21 cellular contexts compared by ENCODE assay signal in the genomic region with DNA sequence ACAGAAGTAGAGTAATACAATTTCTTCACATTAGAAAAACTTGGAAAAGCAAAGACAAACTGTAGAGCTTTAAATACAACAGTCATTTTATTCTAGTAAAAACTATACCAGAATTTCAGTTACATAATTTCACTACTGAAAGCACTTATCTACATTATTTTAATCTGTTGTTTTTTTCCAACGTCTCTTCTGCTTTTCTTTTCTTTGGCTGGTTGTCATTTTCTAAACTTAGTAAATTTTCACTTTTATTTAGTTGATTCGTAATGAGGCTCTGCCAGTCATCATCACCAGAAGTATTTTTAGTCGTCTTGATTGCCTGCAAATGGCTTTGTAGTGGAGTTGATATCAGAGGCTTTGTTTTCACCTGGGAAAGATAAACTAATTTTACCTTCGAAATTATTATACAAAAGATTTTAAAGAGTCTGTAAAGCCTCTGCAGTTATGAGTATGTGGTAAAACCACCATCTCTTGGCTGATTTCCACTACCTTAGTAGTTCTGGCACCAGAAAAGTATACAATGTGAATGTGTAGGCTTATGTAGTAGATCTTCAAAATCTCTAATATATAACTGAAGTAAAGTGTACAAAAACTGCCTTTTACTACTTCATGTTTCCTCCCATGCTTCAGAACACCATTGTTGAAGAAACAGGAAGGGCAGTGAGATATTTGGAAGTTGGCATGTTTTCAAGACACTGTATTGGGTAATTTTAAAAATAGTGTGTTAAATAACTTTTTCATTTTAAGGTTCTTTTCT. TPM values are rescaled to one million over a fixed set of nuclear protein-coding genes. Genes with fewer than 3 reads are reported as not detected.
DNase-seq lines count a peak whose midpoint lies in the region; ATAC-seq and TF ChIP-seq lines count a peak whose summit lies in the region.
"Had no signal": no experiment of that assay in that cellular context is flagged by ENCODE, and none has a peak within 500 bp of the region (broad histone marks: within the 10 kb centered on the region; RNA-seq: fewer than 3 reads in every experiment).

No MANE protein-coding gene starts in this region.

- H4K20me1 ChIP-seq in KMS-11 (ENCODE audit: insufficient read depth) (no peaks in the 10 kb centered on the region; the same call in 1 of the 2 replicates), OCI-LY7 (ENCODE audit: insufficient read depth, low read length) (peaks cover 4% of the 10 kb centered on the region; the same call in 1 of the 2 replicates)

- peaks cover 8 to 36% of the 10 kb centered on the region in 2 donors for H3K36me3 Mint-ChIP-seq in activated T-cell treated with anti-CD3 and anti-CD28 coated beads, Interleukin-2, amount 50 U/mL, for 72 hours (ENCODE audit: insufficient read depth in 2 of 2)

- H3K27me3 ChIP-seq in KMS-11 (ENCODE audit: insufficient read depth, low read depth): no peaks in the 10 kb centered on the region
- H3K27me3 ChIP-seq in neutrophil: no peaks in the 10 kb centered on the region
- H3K27me3 ChIP-seq: cardiac muscle cell, stomach, uterus had no signal

- H3K9me3 Mint-ChIP-seq in activated T-cell treated with anti-CD3 and anti-CD28 coated beads, Interleukin-2, amount 50 U/mL, for 72 hours: peaks cover 0 to 3% of the 10 kb centered on the region in 2 donors

- H3K4me3 ChIP-seq in KMS-11 (IDR thresholded peaks at IDR 0.05; ENCODE audit: insufficient read depth, low read depth, low read length) (no peak overlapping the region), choroid plexus epithelial cell (ENCODE audit: low read depth, low read length) (no peak overlapping the region), neutrophil (ENCODE audit: low read depth in 1 of 2, low read length in 1 of 2) (no peak overlapping the region), OCI-LY7 (ENCODE audit: low read depth, low read length, poor library complexity, severe bottlenecking) (no peak overlapping the region)
- H3K4me3 ChIP-seq: cardiac muscle cell, stomach, uterus had no signal

- BruUV-seq in OCI-LY7 (replicated peaks; lab: Mats Ljungman, UMichigan): no TSS peak

- CTCF ChIA-PET in OCI-LY7 (lab: Charles Lee; ENCODE audit: unreplicated experiment): no interaction called here

- H3K27ac ChIP-seq in KMS-11: peak overlapping the region; percentile 58
- peak overlapping the region; percentile 1 for H3K27ac ChIP-seq in neutrophil
- H3K27ac ChIP-seq in OCI-LY7 (ENCODE audit: low read depth, low read length, poor library complexity, severe bottlenecking): no peak overlapping the region
- H3K27ac ChIP-seq: cardiac muscle cell, stomach had no signal

- H3K4me1 ChIP-seq in KMS-11 (ENCODE audit: low read depth, poor library complexity, severe bottlenecking) (peaks cover 61% of the 10 kb centered on the region), neutrophil (ENCODE audit: control insufficient read depth in 1 of 2, insufficient read depth in 1 of 2, low read depth in 1 of 2, low read length in 1 of 2) (no peaks in the 10 kb centered on the region), OCI-LY7 (ENCODE audit: insufficient read depth, low read length, poor library complexity, severe bottlenecking) (no peaks in the 10 kb centered on the region)

- H3K27me3 Mint-ChIP-seq in activated T-cell treated with anti-CD3 and anti-CD28 coated beads, Interleukin-2, amount 50 U/mL, for 72 hours (ENCODE audit: low read depth): no peaks in the 10 kb centered on the region

- H3K36me3 ChIP-seq in KMS-11 (ENCODE audit: insufficient read depth) (peaks cover 14% of the 10 kb centered on the region), neutrophil (peaks cover 52% of the 10 kb centered on the region), OCI-LY7 (ENCODE audit: insufficient read depth, low read length) (peaks cover 94% of the 10 kb centered on the region)
- H3K36me3 ChIP-seq: uterus had no signal

- TF ChIP-seq CTCF in KMS-11 (conservative IDR thresholded peaks at IDR 0.05; ENCODE audit: low read depth, low read length) (no peak), choroid plexus epithelial cell (conservative IDR thresholded peaks at IDR 0.05; ENCODE audit: low read depth, low read length) (no peak), neutrophil (IDR thresholded peaks at IDR 0.05) (no peak), OCI-LY7 (conservative IDR thresholded peaks at IDR 0.05; ENCODE audit: low read length) (no peak)

- no peak overlapping the region for H3K4me3 Mint-ChIP-seq in activated T-cell treated with anti-CD3 and anti-CD28 coated beads, Interleukin-2, amount 50 U/mL, for 72 hours
- H3K4me3 Mint-ChIP-seq: T-helper 1 cell treated with Interleukin-12 subunit alpha and Interleukin-12 subunit beta and Interleukin-4 antibody, amounts not matched to agents 30 μg/mL and 1 μg/mL, for 36 hours had no signal

- POLR2A ChIA-PET in OCI-LY7 (lab: Charles Lee): no interaction called here

- no peak for DNase-seq in activated T-cell treated with anti-CD3 and anti-CD28 coated beads, Interleukin-2, amount 50 U/mL, for 72 hours
- DNase-seq in activated T-cell treated with anti-CD3 and anti-CD28 coated beads, Interleukin-2, amount 50 U/mL, for 1 hour: no peak
- peak; percentile 68 for DNase-seq in choroid plexus epithelial cell (ENCODE audit: low read depth)
- no peak for DNase-seq in OCI-LY7 (ENCODE audit: low spot score)
- DNase-seq: activated CD4-positive, CD25-positive, alpha-beta regulatory T cell; activated CD8-positive, alpha-beta memory T cell treated with anti-CD3 and anti-CD28 coated beads, Interleukin-2, amount 50 U/mL, for 48 hours; activated naive CD4-positive, alpha-beta T cell treated with anti-CD3 and anti-CD28 coated beads, Interleukin-2, amount 50 U/mL, for 16 hours; effector CD8-positive, alpha-beta T cell; foreskin melanocyte; GDM1; mammary epithelial cell; NCI-H345; RPMI8226; stomach; uterus had no signal

- peaks cover 1% of the 10 kb centered on the region for H3K4me1 Mint-ChIP-seq in activated T-cell treated with anti-CD3 and anti-CD28 coated beads, Interleukin-2, amount 50 U/mL, for 72 hours (ENCODE audit: low read depth)

- H3K9ac ChIP-seq in KMS-11: 0 out of 2 replicates have a peak overlapping the region, but pooled peaks have one; percentile 15

- no peak overlapping the region for H2AFZ ChIP-seq in KMS-11 (ENCODE audit: low read depth)
- H2AFZ ChIP-seq in OCI-LY7 (ENCODE audit: low read length): no peak overlapping the region

- H3K4me2 ChIP-seq in KMS-11 (peak overlapping the region; percentile 56), OCI-LY7 (ENCODE audit: low read length) (no peak overlapping the region)

- peaks cover 18% of the 10 kb centered on the region; the same call in 1 of the 2 replicates for H3K79me2 ChIP-seq in KMS-11 (ENCODE audit: insufficient read depth, low read depth)
- H3K79me2 ChIP-seq in OCI-LY7 (ENCODE audit: insufficient read depth, low read depth, low read length): peaks cover 22% of the 10 kb centered on the region; the same call in 1 of the 2 replicates

- no peak for ATAC-seq in activated T-cell treated with anti-CD3 and anti-CD28 coated beads, Interleukin-2, amount 50 U/mL, for 72 hours (replicated peaks in 1 of 2)
- ATAC-seq in HG03521 (IDR thresholded peaks at IDR 0.05; ENCODE audit: unreplicated experiment) (no peak), HG02938 (IDR thresholded peaks at IDR 0.05; ENCODE audit: unreplicated experiment) (no peak)

- intact Hi-C loops in OCI-LY7 (cut with micrococcal nuclease; ENCODE audit: unreplicated experiment): no loop called here

- H3K9me3 ChIP-seq in neutrophil: no peaks in the 10 kb centered on the region
- no peaks in the 10 kb centered on the region for H3K9me3 ChIP-seq in OCI-LY7 (ENCODE audit: low read length)
- H3K9me3 ChIP-seq: stomach, uterus had no signal

- no peaks in the 10 kb centered on the region for H3K9me2 ChIP-seq in OCI-LY7 (ENCODE audit: insufficient read depth, low read length)

- peak overlapping the region; percentile 79 for H3K27ac Mint-ChIP-seq in activated T-cell treated with anti-CD3 and anti-CD28 coated beads, Interleukin-2, amount 50 U/mL, for 72 hours
- H3K27ac Mint-ChIP-seq: T-helper 1 cell treated with Interleukin-12 subunit alpha and Interleukin-12 subunit beta and Interleukin-4 antibody, amounts not matched to agents 30 μg/mL and 1 μg/mL, for 36 hours had no signal

RNA-seq across cellular contexts. Expression of gene EIF3M, which starts 19.2 kb away (rescaled TPM):
- total RNA-seq in activated T-cell treated with anti-CD3 and anti-CD28 coated beads, Interleukin-2, amount 50 U/mL, for 72 hours: 100 to 1,000 TPM; 276 to 287 TPM
- total RNA-seq in OCI-LY7 (2014; rRNA removed; shearing (Covaris generic)): 377 and 385 TPM in 2 replicates
- 329 and 352 TPM in 2 replicates for total RNA-seq in OCI-LY7 (2022)
